Comparison of ENCODE assay signal across 2 cellular contexts in genomic region chr14:36835145-36835544, GRCh38.
TF ChIP-seq lines count a peak whose summit lies in the region.

No MANE protein-coding gene starts in this region.

TF ChIP-seq in GM23338, 12 proteins besides CTCF, POLR2A, EP300 and RAD21:
- TF ChIP-seq CREB1 (CRISPR knock-in tag; IDR thresholded peaks at IDR 0.05; ENCODE audit: low read depth) (no peak), EZH2 (IDR thresholded peaks at IDR 0.05; ENCODE audit: low read depth, unreplicated experiment) (no peak), POLR2AphosphoS5 (IDR thresholded peaks at IDR 0.05; ENCODE audit: low read depth) (no peak), ZNF331 (CRISPR knock-in tag; IDR thresholded peaks at IDR 0.05; ENCODE audit: low read depth) (no peak), STAT1 (IDR thresholded peaks at IDR 0.05; ENCODE audit: unreplicated experiment) (no peak), EZH2phosphoT487 (IDR thresholded peaks at IDR 0.05; ENCODE audit: unreplicated experiment) (no peak), ZNF462 (CRISPR knock-in tag; IDR thresholded peaks at IDR 0.05) (no peak), JUNB (IDR thresholded peaks at IDR 0.05; ENCODE audit: unreplicated experiment) (no peak), REST (IDR thresholded peaks at IDR 0.05; ENCODE audit: unreplicated experiment) (no peak), ETS1 (IDR thresholded peaks at IDR 0.05) (no peak), NANOG (IDR thresholded peaks at IDR 0.05; ENCODE audit: borderline replicate concordance) (no peak), ZNF114 (CRISPR knock-in tag; IDR thresholded peaks at IDR 0.05) (no peak)

TF ChIP-seq in H1, 55 proteins besides CTCF, POLR2A, EP300 and RAD21 (continued from another document):
- no peak for TF ChIP-seq ASH2L (IDR thresholded peaks at IDR 0.05; ENCODE audit: low read length)
- TF ChIP-seq TBP (IDR thresholded peaks at IDR 0.05; ENCODE audit: low read depth, low read length), result no peak
- TF ChIP-seq CTBP2 (IDR thresholded peaks at IDR 0.05; ENCODE audit: borderline replicate concordance, insufficient read depth, insufficient read length, low read length), result no peak
- TF ChIP-seq TAF7 (optimal IDR thresholded peaks at IDR 0.05; ENCODE audit: borderline replicate concordance, low read depth, low read length), result no peak
- TF ChIP-seq SAP30 (IDR thresholded peaks at IDR 0.05; ENCODE audit: insufficient read depth, insufficient replicate concordance, low read length), result no peak
- no peak for TF ChIP-seq BRCA1 (IDR thresholded peaks at IDR 0.05; ENCODE audit: low read depth, low read length)
- TF ChIP-seq TAF1 (IDR thresholded peaks at IDR 0.05; ENCODE audit: low read depth, low read length), result no peak
- no peak for TF ChIP-seq KDM4A (IDR thresholded peaks at IDR 0.05; ENCODE audit: low read depth, low read length, severe bottlenecking)
- TF ChIP-seq CHD2 (IDR thresholded peaks at IDR 0.05; ENCODE audit: low read length), result no peak
- no peak for TF ChIP-seq JUN (IDR thresholded peaks at IDR 0.05; ENCODE audit: low read depth, low read length)
- no peak for TF ChIP-seq CBX5 (IDR thresholded peaks at IDR 0.05; ENCODE audit: low read depth, low read length)
- no peak for TF ChIP-seq EGR1 (IDR thresholded peaks at IDR 0.05; ENCODE audit: borderline replicate concordance, low read depth, low read length)
- TF ChIP-seq CHD7 (IDR thresholded peaks at IDR 0.05; ENCODE audit: insufficient replicate concordance, low read length), result no peak
- TF ChIP-seq RBBP5 (IDR thresholded peaks at IDR 0.05; ENCODE audit: borderline replicate concordance, low read depth, low read length), result no peak
